In genomic region chr3:99240700-99241099, GRCh38 we compare ENCODE assay signal across 32 cellular contexts.
A peak's percentile ranks its signal among the peaks of the same experiment; 100 is the strongest.
DNase-seq lines count a peak whose midpoint lies in the region; ATAC-seq, FAIRE-seq and TF ChIP-seq lines count a peak whose summit lies in the region.
"Had no signal": no experiment of that assay in that cellular context is flagged by ENCODE, and none has a peak within 500 bp of the region (broad histone marks: within the 10 kb centered on the region; RNA-seq: fewer than 3 reads in every experiment).

No MANE protein-coding gene starts in this region.

- H3K27ac Mint-ChIP-seq in osteocyte (ENCODE audit: unreplicated experiment): peak overlapping the region; percentile 90
- H3K27ac Mint-ChIP-seq in T-helper 2 cell treated with Interferon-gamma antibody and Interleukin-4, amounts not matched to agents 5 μg/mL and 100 μg/mL, for 36 hours: no peak overlapping the region
- H3K27ac Mint-ChIP-seq: activated CD4-positive, alpha-beta memory T cell treated with anti-CD3 and anti-CD28 coated beads, Interleukin-2, amount 10 ng/mL, durations not matched to agents 7 days and 5 days; activated naive CD4-positive, alpha-beta T cell treated with anti-CD3 and anti-CD28 coated beads for 36 hours; CD4-positive, alpha-beta memory T cell had no signal

- DNase-seq in A673 (ENCODE audit: low spot score) (peak; percentile 74), RPMI7951 (ENCODE audit: low read depth) (peak; percentile 19), endothelial cell of umbilical vein (ENCODE audit: low read depth, low spot score) (peak; percentile 53), osteocyte (ENCODE audit: extremely low spot score, unreplicated experiment) (no peak), D721Med (ENCODE audit: insufficient read length, low spot score) (no peak), pancreas (no peak), GM19240 (ENCODE audit: insufficient read length, low spot score) (no peak)
- DNase-seq in T-helper 2 cell treated with Interferon-gamma antibody and Interleukin-4, amounts not matched to agents 5 μg/mL and 100 μg/mL, for 36 hours (ENCODE audit: low spot score): no peak
- DNase-seq: activated CD4-positive, alpha-beta memory T cell treated with anti-CD3 and anti-CD28 coated beads, Interleukin-2, amount 10 ng/mL, durations not matched to agents 7 days and 5 days; activated CD8-positive, alpha-beta memory T cell treated with anti-CD3 and anti-CD28 coated beads, Interleukin-2, amount 50 U/mL, for 4 hours; activated naive CD4-positive, alpha-beta T cell treated with anti-CD3 and anti-CD28 coated beads for 36 hours; CD4-positive, alpha-beta memory T cell; DMS 273 treated with DMSO at 0.1 percent for 48 hours; effector CD8-positive, alpha-beta T cell; naive B cell; NCI-H1417 treated with DMSO at 0.1 percent for 48 hours; NCI-H2029 treated with DMSO at 0.1 percent for 48 hours; NCI-H226; NCI-H526 treated with DMSO at 0.1 percent for 48 hours; SJCRH30; stimulated activated naive CD4-positive, alpha-beta T cell; SW 1271; T-helper 9 cell; upper lobe of right lung had no signal

- dilution Hi-C loops in endothelial cell of umbilical vein (cut with MboI; ENCODE audit: extremely low pct_ligation_motif_present, low sequenced_read_pairs): no loop called here

- BruUV-seq in A673 (replicated peaks; lab: Mats Ljungman, UMichigan) (no TSS peak), endothelial cell of umbilical vein (replicated peaks; lab: Mats Ljungman, UMichigan) (no TSS peak)

- H3K9me1 ChIP-seq in endothelial cell of umbilical vein (replicated peaks; ENCODE audit: control insufficient read depth, extremely low read depth, insufficient read depth, low read length): no peaks in the 10 kb centered on the region

- H3K79me2 ChIP-seq in endothelial cell of umbilical vein (ENCODE audit: control insufficient read depth, insufficient read depth, low read length): no peaks in the 10 kb centered on the region

- H3K4me3 Mint-ChIP-seq in osteocyte (ENCODE audit: unreplicated experiment): peak overlapping the region; percentile 1
- H3K4me3 Mint-ChIP-seq in T-helper 2 cell treated with Interferon-gamma antibody and Interleukin-4, amounts not matched to agents 5 μg/mL and 100 μg/mL, for 36 hours: no peak overlapping the region
- H3K4me3 Mint-ChIP-seq: activated CD4-positive, alpha-beta memory T cell treated with anti-CD3 and anti-CD28 coated beads, Interleukin-2, amount 10 ng/mL, durations not matched to agents 7 days and 5 days; activated naive CD4-positive, alpha-beta T cell treated with anti-CD3 and anti-CD28 coated beads for 36 hours; naive B cell had no signal

- H2AFZ ChIP-seq in endothelial cell of umbilical vein (ENCODE audit: low read depth, low read length): no peak overlapping the region

- H3K27ac ChIP-seq in A673 (ENCODE audit: low read depth, low read length, poor library complexity, severe bottlenecking) (peak overlapping the region; percentile 20), endothelial cell of umbilical vein (ENCODE audit: insufficient read depth, low read depth, low read length) (no peak overlapping the region), pancreas (no peak overlapping the region)
- H3K27ac ChIP-seq: adrenal gland, SJCRH30, skin epidermis, upper lobe of right lung had no signal

- H3K27me3 ChIP-seq in A673 (replicated peaks; ENCODE audit: insufficient read depth, low read depth, low read length, poor library complexity) (no peaks in the 10 kb centered on the region), endothelial cell of umbilical vein (ENCODE audit: control insufficient read depth in 2 of 2, insufficient read depth in 2 of 2, low read length in 2 of 2) (no peaks in the 10 kb centered on the region), pancreas (no peaks in the 10 kb centered on the region)
- H3K27me3 ChIP-seq: adrenal gland, SJCRH30, upper lobe of right lung had no signal

- H3K27me3 Mint-ChIP-seq in osteocyte (ENCODE audit: unreplicated experiment): no peaks in the 10 kb centered on the region
- H3K27me3 Mint-ChIP-seq in T-helper 2 cell treated with Interferon-gamma antibody and Interleukin-4, amounts not matched to agents 5 μg/mL and 100 μg/mL, for 36 hours (ENCODE audit: low read depth): no peaks in the 10 kb centered on the region
- H3K27me3 Mint-ChIP-seq: activated CD4-positive, alpha-beta memory T cell treated with anti-CD3 and anti-CD28 coated beads, Interleukin-2, amount 10 ng/mL, durations not matched to agents 7 days and 5 days; naive B cell had no signal

- no peak overlapping the region for H3K4me2 ChIP-seq in endothelial cell of umbilical vein (ENCODE audit: insufficient read depth, low read length)

- peaks cover 9% of the 10 kb centered on the region for H3K4me1 ChIP-seq in A673 (ENCODE audit: insufficient read depth, low read length, poor library complexity, severe bottlenecking)
- peaks cover 3% of the 10 kb centered on the region for H3K4me1 ChIP-seq in endothelial cell of umbilical vein (ENCODE audit: control insufficient read depth, extremely low read depth, insufficient read depth, low read length)
- H3K4me1 ChIP-seq in pancreas: no peaks in the 10 kb centered on the region
- H3K4me1 ChIP-seq: adrenal gland, HAP-1, SJCRH30, upper lobe of right lung had no signal

- CTCF ChIA-PET in A673 (lab: Charles Lee): no interaction called here
- CTCF ChIA-PET in endothelial cell of umbilical vein (lab: Charles Lee): interaction anchor here (1.6 kb wide), 1 partner anchor 9 kb away, joined by 3 read pairs; no protein-coding TSS in a partner anchor

- no peak for ATAC-seq in pancreas
- ATAC-seq: GM12878, left lobe of liver, upper lobe of right lung had no signal

- no peak overlapping the region for H3K4me3 ChIP-seq in A673 (ENCODE audit: low read depth, low read length, poor library complexity, severe bottlenecking)
- no peak overlapping the region for H3K4me3 ChIP-seq in endothelial cell of umbilical vein (replicated peaks in 1 of 3; ENCODE audit: insufficient read depth in 1 of 3, low read depth in 1 of 3, low read length in 3 of 3)
- H3K4me3 ChIP-seq in pancreas: no peak overlapping the region
- H3K4me3 ChIP-seq: adrenal gland, GM12878, HAP-1, SJCRH30, skin epidermis, upper lobe of right lung had no signal

- H3K36me3 ChIP-seq in A673 (ENCODE audit: insufficient read depth, low read length, poor library complexity, severe bottlenecking) (no peaks in the 10 kb centered on the region), endothelial cell of umbilical vein (ENCODE audit: control insufficient read depth in 2 of 2, extremely low read depth in 1 of 2, insufficient read depth in 2 of 2, low read length in 2 of 2) (no peaks in the 10 kb centered on the region), pancreas (no peaks in the 10 kb centered on the region)
- H3K36me3 ChIP-seq: adrenal gland, HAP-1, SJCRH30, upper lobe of right lung had no signal

- peaks cover 40% of the 10 kb centered on the region for H3K4me1 Mint-ChIP-seq in osteocyte (ENCODE audit: unreplicated experiment)
- no peaks in the 10 kb centered on the region for H3K4me1 Mint-ChIP-seq in T-helper 2 cell treated with Interferon-gamma antibody and Interleukin-4, amounts not matched to agents 5 μg/mL and 100 μg/mL, for 36 hours (ENCODE audit: low read depth)
- H3K4me1 Mint-ChIP-seq: activated CD4-positive, alpha-beta memory T cell treated with anti-CD3 and anti-CD28 coated beads, Interleukin-2, amount 10 ng/mL, durations not matched to agents 7 days and 5 days; CD4-positive, alpha-beta memory T cell; naive B cell had no signal

- H3K9ac ChIP-seq in endothelial cell of umbilical vein (replicated peaks; ENCODE audit: extremely low read depth, insufficient read depth, low read length): no peak overlapping the region

- peaks cover 16% of the 10 kb centered on the region for H3K9me3 Mint-ChIP-seq in osteocyte (ENCODE audit: unreplicated experiment)
- no peaks in the 10 kb centered on the region for H3K9me3 Mint-ChIP-seq in T-helper 2 cell treated with Interferon-gamma antibody and Interleukin-4, amounts not matched to agents 5 μg/mL and 100 μg/mL, for 36 hours

- H3K36me3 Mint-ChIP-seq in osteocyte (ENCODE audit: unreplicated experiment): peaks cover 11% of the 10 kb centered on the region
- H3K36me3 Mint-ChIP-seq in T-helper 2 cell treated with Interferon-gamma antibody and Interleukin-4, amounts not matched to agents 5 μg/mL and 100 μg/mL, for 36 hours (ENCODE audit: low read depth): no peaks in the 10 kb centered on the region
- H3K36me3 Mint-ChIP-seq: CD4-positive, alpha-beta memory T cell; naive B cell had no signal

- no peaks in the 10 kb centered on the region for H4K20me1 ChIP-seq in endothelial cell of umbilical vein (replicated peaks; ENCODE audit: control insufficient read depth, extremely low read depth, insufficient read depth, low read length)

- 23 to 39% methylated on average over 2 of the region's 2 CpGs for WGBS in pancreas, 2 donors

- intact Hi-C loops in A673 (cut with micrococcal nuclease; ENCODE audit: unreplicated experiment): loop anchor here (10.0 kb wide), 1 partner anchor 56 kb away; no protein-coding TSS in a partner anchor
- intact Hi-C loops in endothelial cell of umbilical vein (cut with micrococcal nuclease): no loop called here
- intact Hi-C loops in pancreas (cut with DNase I): no loop called here

- POLR2A ChIA-PET in A673 (lab: Charles Lee; ENCODE audit: low non-redundant PET) (no interaction called here), endothelial cell of umbilical vein (lab: Charles Lee) (no interaction called here)

- FAIRE-seq in endothelial cell of umbilical vein (lab: Jason Lieb, UNC): no peak
- no peak for FAIRE-seq in D721Med (lab: Jason Lieb, UNC)
- FAIRE-seq in pancreas (lab: Jason Lieb, UNC): no peak
- FAIRE-seq: A204.1, bronchial epithelial cell, colon, GM12878 had no signal

- H3K9me3 ChIP-seq in A673 (ENCODE audit: low read depth, low read length, poor library complexity, severe bottlenecking) (no peaks in the 10 kb centered on the region), endothelial cell of umbilical vein (replicated peaks; ENCODE audit: control insufficient read depth, insufficient read depth, low read length) (no peaks in the 10 kb centered on the region), pancreas (no peaks in the 10 kb centered on the region)
- H3K9me3 ChIP-seq: adrenal gland, HAP-1, SJCRH30, upper lobe of right lung had no signal

- TF ChIP-seq CTCF in A673 (conservative IDR thresholded peaks at IDR 0.05; ENCODE audit: low read depth, low read length): no peak
- no peak for TF ChIP-seq CTCF in endothelial cell of umbilical vein (IDR thresholded peaks at IDR 0.05; ENCODE audit: extremely low read depth in 1 of 2, insufficient read depth in 1 of 2, low read depth in 1 of 2, low read length in 2 of 2)
- no peak for TF ChIP-seq CTCF in osteocyte (IDR thresholded peaks at IDR 0.05)
- TF ChIP-seq CTCF in D721Med (IDR thresholded peaks at IDR 0.05; ENCODE audit: insufficient read depth, missing control alignments): no peak
- TF ChIP-seq CTCF in pancreas (IDR thresholded peaks at IDR 0.05): no peak

- TF ChIP-seq POLR2A in endothelial cell of umbilical vein (IDR thresholded peaks at IDR 0.05; ENCODE audit: low read depth, low read length): no peak

TF ChIP-seq in endothelial cell of umbilical vein, 7 proteins besides CTCF, POLR2A, EP300 and RAD21 (continues in another document):
- TF ChIP-seq GATA2 (IDR thresholded peaks at IDR 0.05; ENCODE audit: insufficient read depth, insufficient read length, low read depth, low read length) (no peak), MAX (IDR thresholded peaks at IDR 0.05; ENCODE audit: insufficient read depth, insufficient read length) (no peak)

Comparison
In these comparisons a context has a peak if more than half of its experiments do, and no peak if none do; other contexts are left out.
1. DNase-seq: peak in A673 (single experiment), RPMI7951 (single experiment) and endothelial cell of umbilical vein (single experiment); none in osteocyte (single experiment), D721Med (single experiment), pancreas (0 of 6), T-helper 2 cell treated with Interferon-gamma antibody and Interleukin-4, amounts not matched to agents 5 μg/mL and 100 μg/mL, for 36 hours (single experiment) and GM19240 (single experiment).